Comparison of ENCODE assay signal across 13 cellular contexts in genomic region chr17:77831497-77832179, GRCh38.
DNase-seq lines count a peak whose midpoint lies in the region; ATAC-seq and TF ChIP-seq lines count a peak whose summit lies in the region.
"Had no signal": no experiment of that assay in that cellular context is flagged by ENCODE, and none has a peak within 500 bp of the region (broad histone marks: within the 10 kb centered on the region; RNA-seq: fewer than 3 reads in every experiment).

No MANE protein-coding gene starts in this region.

- peaks cover 0 to 3% (median 3%) of the 10 kb centered on the region in 3 donors for H3K36me3 Mint-ChIP-seq in immature natural killer cell

- no peaks in the 10 kb centered on the region for H3K79me2 ChIP-seq in osteoblast (ENCODE audit: insufficient read depth, low read length)

- POLR2A ChIA-PET in IMR-90 (lab: Charles Lee; ENCODE audit: unreplicated experiment): no interaction called here

- no peak overlapping the region for H3K14ac ChIP-seq in IMR-90 (replicated peaks; ENCODE audit: low read depth, low read length)

- H3K56ac ChIP-seq in IMR-90 (ENCODE audit: extremely low read depth, insufficient read depth, low read length): no peak overlapping the region

- WGBS in IMR-90 (ENCODE audit: extremely low coverage in 2 of 2, insufficient read length in 1 of 2), 2 experiments: 30% methylated on average over 4 of the region's 16 CpGs; no CpG with 5 or more reads in 1 of the 2 experiments
- WGBS in lower leg skin, 2 donors: 80 to 86% methylated on average over 16 of the region's 16 CpGs

- H4K5ac ChIP-seq in IMR-90 (ENCODE audit: low read depth, low read length): no peak overlapping the region

- CTCF ChIA-PET in IMR-90 (lab: Yijun Ruan, JAX): no interaction called here

- H3K27ac ChIP-seq in IMR-90 (ENCODE audit: insufficient read depth, low read length) (no peak overlapping the region), osteoblast (ENCODE audit: low read depth, low read length) (peak overlapping the region; percentile 92)
- H3K27ac ChIP-seq: epithelial cell of prostate, VCaP had no signal

- no peak for TF ChIP-seq RAD21 in IMR-90 (IDR thresholded peaks at IDR 0.05; ENCODE audit: low read length)

- H2BK20ac ChIP-seq in IMR-90 (ENCODE audit: low read depth, low read length): no peak overlapping the region

- no peaks in the 10 kb centered on the region for H3K79me1 ChIP-seq in IMR-90 (ENCODE audit: low read depth in 1 of 2, low read length in 2 of 2)

- no peak overlapping the region for H3K4ac ChIP-seq in IMR-90 (ENCODE audit: low read depth, low read length)

- H3K27me3 Mint-ChIP-seq in immature natural killer cell (ENCODE audit: low read depth in 3 of 3): peaks cover 3 to 15% (median 8%) of the 10 kb centered on the region in 3 donors

- in situ Hi-C loops in ACHN (cut with HindIII; ENCODE audit: low pct_ligation_motif_present, low pct_unique_long_range_greater_than_20kb, low sequenced_read_pairs): no loop called here
- in situ Hi-C loops in IMR-90 (cut with MboI; ENCODE audit: low sequenced_read_pairs): no loop called here

- DNase-seq in ACHN: peak; percentile 85
- DNase-seq in IMR-90: peak; percentile 77
- peak; percentile 19 for DNase-seq in fibroblast of gingiva (ENCODE audit: low read depth)
- peak; percentile 98 for DNase-seq in osteoblast (ENCODE audit: insufficient read length, low spot score, missing footprints)
- DNase-seq in lower leg skin (ENCODE audit: low spot score in 2 of 2): no peak
- no peak for DNase-seq in immature natural killer cell
- DNase-seq in effector CD4-positive, alpha-beta T cell: no peak
- DNase-seq: activated naive CD4-positive, alpha-beta T cell treated with Interleukin-2 at 50 U/mL for 16 hours; NCI-H1105 had no signal

- ATAC-seq in IMR-90 (ENCODE audit: low read depth) (peak; percentile 62), GM19455 (IDR thresholded peaks at IDR 0.05; ENCODE audit: unreplicated experiment) (no peak)

- H3K4me3 ChIP-seq in IMR-90 (ENCODE audit: insufficient read depth, low read depth, low read length): no peak overlapping the region
- H3K4me3 ChIP-seq in osteoblast (ENCODE audit: insufficient read depth, low read length): no peak overlapping the region
- no peak overlapping the region for H3K4me3 ChIP-seq in lower leg skin (ENCODE audit: low read depth, poor library complexity, severe bottlenecking)

- H3K4me1 ChIP-seq in IMR-90 (ENCODE audit: control insufficient read depth, insufficient read depth, low read length): peaks cover 14% of the 10 kb centered on the region
- peaks cover 46% of the 10 kb centered on the region for H3K4me1 ChIP-seq in osteoblast (ENCODE audit: insufficient read depth, low read length)

- TF ChIP-seq POLR2A in IMR-90 (IDR thresholded peaks at IDR 0.05; ENCODE audit: low read depth, low read length) (no peak), lower leg skin (IDR thresholded peaks at IDR 0.05) (no peak)

- no peak overlapping the region for H2BK15ac ChIP-seq in IMR-90 (ENCODE audit: low read depth, low read length)

- H4K91ac ChIP-seq in IMR-90 (ENCODE audit: insufficient read depth, low read depth, low read length): no peak overlapping the region

- H3K18ac ChIP-seq in IMR-90 (ENCODE audit: low read depth, low read length): no peak overlapping the region

- H3K9me3 ChIP-seq in IMR-90 (ENCODE audit: control insufficient read depth, insufficient read depth, low read length) (no peaks in the 10 kb centered on the region), osteoblast (ENCODE audit: low read depth, low read length) (no peaks in the 10 kb centered on the region)

- H3K36me3 ChIP-seq in IMR-90 (ENCODE audit: control insufficient read depth, insufficient read depth, low read length) (no peaks in the 10 kb centered on the region), osteoblast (ENCODE audit: insufficient read depth, low read length) (no peaks in the 10 kb centered on the region)

- H4K8ac ChIP-seq in IMR-90 (ENCODE audit: low read depth in 2 of 2, low read length in 2 of 2): no peak overlapping the region

- intact Hi-C loops in IMR-90 (cut with micrococcal nuclease): no loop called here
- intact Hi-C loops in lower leg skin (cut with DNase I; ENCODE audit: low total_unique reads): no loop called here

- TF ChIP-seq CTCF in IMR-90 (conservative IDR thresholded peaks at IDR 0.05; ENCODE audit: low read depth, low read length): no peak
- TF ChIP-seq CTCF in osteoblast (IDR thresholded peaks at IDR 0.05; ENCODE audit: extremely low read depth, low read depth, low read length): no peak
- no peak for TF ChIP-seq CTCF in lower leg skin (IDR thresholded peaks at IDR 0.05)

- H2BK5ac ChIP-seq in IMR-90 (ENCODE audit: low read depth, low read length, poor library complexity, severe bottlenecking): no peak overlapping the region

- no TSS peak for BruUV-seq in IMR-90 (replicated peaks; lab: Mats Ljungman, UMichigan)

- no peak overlapping the region for H3K23ac ChIP-seq in IMR-90 (ENCODE audit: low read depth, low read length)

- no peak overlapping the region for H3K27ac Mint-ChIP-seq in immature natural killer cell
- H3K27ac Mint-ChIP-seq: CD4-positive, alpha-beta T cell had no signal

- H2AFZ ChIP-seq in IMR-90 (replicated peaks; ENCODE audit: low read length, poor library complexity) (peak overlapping the region; percentile 72), osteoblast (ENCODE audit: low read length) (peak overlapping the region; percentile 10)

- H3K27me3 ChIP-seq in IMR-90 (ENCODE audit: control insufficient read depth, insufficient read depth, low read length): no peaks in the 10 kb centered on the region; the same call in 1 of the 2 replicates
- no peaks in the 10 kb centered on the region for H3K27me3 ChIP-seq in osteoblast (ENCODE audit: insufficient read depth, low read length)

- H3K9me3 Mint-ChIP-seq in immature natural killer cell: peaks cover 0 to 3% (median 0%) of the 10 kb centered on the region in 6 donors
- H3K9me3 Mint-ChIP-seq: CD4-positive, alpha-beta T cell had no signal

- H3K9me1 ChIP-seq in IMR-90 (ENCODE audit: insufficient read depth, low read length): no peaks in the 10 kb centered on the region; the same call in 1 of the 2 replicates

- H2BK120ac ChIP-seq in IMR-90 (ENCODE audit: low read depth, low read length): no peak overlapping the region

- dilution Hi-C loops in IMR-90 (cut with HindIII; ENCODE audit: low sequenced_read_pairs, unreplicated experiment): no loop called here

- H3K4me2 ChIP-seq in IMR-90 (ENCODE audit: low read depth, low read length) (peak overlapping the region; percentile 46; the same call in 1 of the 2 replicates), osteoblast (ENCODE audit: insufficient read depth, low read length) (peak overlapping the region; percentile 60)

- H2AK5ac ChIP-seq in IMR-90 (ENCODE audit: low read depth, low read length): no peak overlapping the region

- no peak overlapping the region for H3K9ac ChIP-seq in IMR-90 (ENCODE audit: low read depth, low read length)

- H2AK9ac ChIP-seq in IMR-90 (replicated peaks; ENCODE audit: low read depth, low read length, poor library complexity): no peak overlapping the region

- H3K4me3 Mint-ChIP-seq in immature natural killer cell: no peak overlapping the region
- H3K4me3 Mint-ChIP-seq: CD4-positive, alpha-beta T cell had no signal

- H4K20me1 ChIP-seq in IMR-90 (ENCODE audit: insufficient read depth, low read length) (no peaks in the 10 kb centered on the region), osteoblast (ENCODE audit: insufficient read depth, low read length) (no peaks in the 10 kb centered on the region)

- peaks cover 25 to 41% of the 10 kb centered on the region in 2 donors for H3K4me1 Mint-ChIP-seq in immature natural killer cell

TF ChIP-seq in IMR-90, 13 proteins besides CTCF, POLR2A, EP300 and RAD21:
- no peak for TF ChIP-seq MAZ (IDR thresholded peaks at IDR 0.05; ENCODE audit: borderline replicate concordance, low read depth, low read length)
- no peak for TF ChIP-seq FOS (IDR thresholded peaks at IDR 0.05; ENCODE audit: low read depth, low read length)
- TF ChIP-seq CEBPB (IDR thresholded peaks at IDR 0.05; ENCODE audit: low read depth, low read length): peak; percentile 28; the same call in 1 of the 2 replicates
- TF ChIP-seq BHLHE40 (IDR thresholded peaks at IDR 0.05; ENCODE audit: low read depth, low read length): no peak
- no peak for TF ChIP-seq SMC3 (IDR thresholded peaks at IDR 0.05; ENCODE audit: low read depth, low read length)
- TF ChIP-seq MAFK (IDR thresholded peaks at IDR 0.05; ENCODE audit: low read depth, low read length): no peak
- TF ChIP-seq NFE2L2 (IDR thresholded peaks at IDR 0.05; ENCODE audit: low read depth, low read length): no peak
- TF ChIP-seq, protein P1, sequence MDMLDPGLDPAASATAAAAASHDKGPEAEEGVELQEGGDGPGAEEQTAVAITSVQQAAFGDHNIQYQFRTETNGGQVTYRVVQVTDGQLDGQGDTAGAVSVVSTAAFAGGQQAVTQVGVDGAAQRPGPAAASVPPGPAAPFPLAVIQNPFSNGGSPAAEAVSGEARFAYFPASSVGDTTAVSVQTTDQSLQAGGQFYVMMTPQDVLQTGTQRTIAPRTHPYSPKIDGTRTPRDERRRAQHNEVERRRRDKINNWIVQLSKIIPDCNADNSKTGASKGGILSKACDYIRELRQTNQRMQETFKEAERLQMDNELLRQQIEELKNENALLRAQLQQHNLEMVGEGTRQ (IDR thresholded peaks at IDR 0.05; ENCODE audit: low read depth, low read length): no peak

Comparison
In these comparisons a context has a peak if more than half of its experiments do, and no peak if none do; other contexts are left out.
1. DNase-seq: peak in ACHN (single experiment), IMR-90 (single experiment), fibroblast of gingiva (single experiment) and osteoblast (single experiment); none in lower leg skin (0 of 2), immature natural killer cell (0 of 3) and effector CD4-positive, alpha-beta T cell (single experiment).